ENCODE assay signal across 17 cellular contexts in genomic region chr3:127593187-127593586, GRCh38. TPM values are rescaled to one million over a fixed set of nuclear protein-coding genes. Genes with fewer than 3 reads are reported as not detected.
A peak's percentile ranks its signal among the peaks of the same experiment; 100 is the strongest.
DNase-seq lines count a peak whose midpoint lies in the region; ATAC-seq and TF ChIP-seq lines count a peak whose summit lies in the region.
"Had no signal": no experiment of that assay in that cellular context is flagged by ENCODE, and none has a peak within 500 bp of the region (broad histone marks: within the 10 kb centered on the region; RNA-seq: fewer than 3 reads in every experiment).

No MANE protein-coding gene starts in this region.

- no peak for ATAC-seq in CD8-positive, alpha-beta T cell
- no peak for ATAC-seq in HG03097 (IDR thresholded peaks at IDR 0.05; ENCODE audit: low FRiP score, unreplicated experiment)
- ATAC-seq: PC-3 had no signal

- no peak overlapping the region for H3K9ac ChIP-seq in SU-DHL-6 (ENCODE audit: low read length)

- no peak for TF ChIP-seq CTCF in CD14-positive monocyte (IDR thresholded peaks at IDR 0.05)
- no peak for TF ChIP-seq CTCF in CD8-positive, alpha-beta T cell (IDR thresholded peaks at IDR 0.05)
- no peak for TF ChIP-seq CTCF in SU-DHL-6 (IDR thresholded peaks at IDR 0.05; ENCODE audit: insufficient read depth, low read length, poor library complexity, severe bottlenecking)
- no peak for TF ChIP-seq CTCF in neural crest cell (conservative IDR thresholded peaks at IDR 0.05)
- TF ChIP-seq CTCF in brain microvascular endothelial cell (IDR thresholded peaks at IDR 0.05; ENCODE audit: low read depth, low read length, missing control alignments): no peak

- no peak overlapping the region for H3K4me2 ChIP-seq in SU-DHL-6 (ENCODE audit: low read depth, low read length, poor library complexity, severe bottlenecking)

- peaks cover 31% of the 10 kb centered on the region for H3K79me2 ChIP-seq in SU-DHL-6 (ENCODE audit: insufficient read depth, low read length)

- H3K27ac Mint-ChIP-seq in CD14-positive monocyte (peak overlapping the region; percentile 94 to 100 (median 98)), neural crest cell (ENCODE audit: unreplicated experiment) (no peak overlapping the region)
- H3K27ac Mint-ChIP-seq in CD8-positive, alpha-beta T cell: peak overlapping the region; percentile 49

- H3K36me3 Mint-ChIP-seq in CD14-positive monocyte (no peaks in the 10 kb centered on the region), neural crest cell (ENCODE audit: low read depth) (no peaks in the 10 kb centered on the region)
- H3K36me3 Mint-ChIP-seq in CD8-positive, alpha-beta T cell: peaks cover 4% of the 10 kb centered on the region

- H4K20me1 ChIP-seq in SU-DHL-6 (ENCODE audit: low read depth, low read length): no peaks in the 10 kb centered on the region

- peaks cover 25% of the 10 kb centered on the region for H3K4me1 ChIP-seq in CD8-positive, alpha-beta T cell (ENCODE audit: insufficient read depth, low read length)

- H3K4me3 Mint-ChIP-seq in CD14-positive monocyte (peak overlapping the region in 1 of 2 donors; percentile 67), neural crest cell (peak overlapping the region; percentile 66)
- no peak overlapping the region for H3K4me3 Mint-ChIP-seq in CD8-positive, alpha-beta T cell

- DNase-seq in CD14-positive monocyte (ENCODE audit: low spot score) (no peak), neural crest cell (ENCODE audit: low read depth, low spot score) (no peak), brain microvascular endothelial cell (no peak), hippocampal formation (lab: John Stamatoyannopoulos, UW) (no peak)
- no peak for DNase-seq in CD8-positive, alpha-beta T cell
- DNase-seq: DMS 273 treated with DMSO at 0.1 percent for 48 hours, GOT3, Kasumi-1, NCI-H1105 treated with DMSO at 0.1 percent for 48 hours, NCI-H187, NCI-H345, NCI-H69, PC-3, SJCRH30, SW 1271 had no signal

- no peaks in the 10 kb centered on the region for H3K9me2 ChIP-seq in SU-DHL-6 (replicated peaks; ENCODE audit: insufficient read depth, low read length)

- no peak overlapping the region for H3K27ac ChIP-seq in CD8-positive, alpha-beta T cell (ENCODE audit: low read depth, low read length)
- H3K27ac ChIP-seq in SU-DHL-6 (ENCODE audit: low read depth, low read length) (peak overlapping the region; percentile 52), brain microvascular endothelial cell (no peak overlapping the region)
- H3K27ac ChIP-seq: SJCRH30 had no signal

- no peaks in the 10 kb centered on the region for H3K36me3 ChIP-seq in CD8-positive, alpha-beta T cell (ENCODE audit: insufficient read depth, low read length)
- H3K36me3 ChIP-seq in SU-DHL-6 (ENCODE audit: low read length) (no peaks in the 10 kb centered on the region), brain microvascular endothelial cell (replicated peaks) (no peaks in the 10 kb centered on the region)
- H3K36me3 ChIP-seq: SJCRH30 had no signal

- POLR2A ChIA-PET in CD8-positive, alpha-beta T cell (lab: Charles Lee): no interaction called here

- H3F3A ChIP-seq in SU-DHL-6 (ENCODE audit: insufficient read depth): peaks cover 9% of the 10 kb centered on the region

- H3K9me3 Mint-ChIP-seq in CD14-positive monocyte (no peaks in the 10 kb centered on the region), neural crest cell (no peaks in the 10 kb centered on the region)
- H3K9me3 Mint-ChIP-seq in CD8-positive, alpha-beta T cell: no peaks in the 10 kb centered on the region

- intact Hi-C loops in CD14-positive monocyte (cut with micrococcal nuclease): loop anchor here in 1 of 2 donors (2.0 to 10.0 kb wide), 3 partner anchors 79 to 462 kb away; partner anchors contain the start of genes ABTB1 and SEC61A1
- intact Hi-C loops in CD8-positive, alpha-beta T cell (cut with DNase I, micrococcal nuclease): loop anchor here (5.0 to 10.0 kb wide), 7 partner anchors 459 to 1678 kb away; partner anchors contain the start of genes PLXNA1 (in 2 of the 2), SEC61A1 (in 2 of the 2), CHCHD6 (in 1 of the 2) and KLF15 (in 1 of the 2)

- no peak overlapping the region for H2AFZ ChIP-seq in SU-DHL-6 (ENCODE audit: low read depth, low read length, severe bottlenecking)

- H3K4me1 Mint-ChIP-seq in CD14-positive monocyte: peaks cover 32% of the 10 kb centered on the region
- peaks cover 30% of the 10 kb centered on the region for H3K4me1 Mint-ChIP-seq in CD8-positive, alpha-beta T cell (ENCODE audit: low read depth)
- H3K4me1 Mint-ChIP-seq in neural crest cell: peaks cover 32% of the 10 kb centered on the region

- H3K4me3 ChIP-seq in CD8-positive, alpha-beta T cell (ENCODE audit: low read depth, low read length): no peak overlapping the region
- H3K4me3 ChIP-seq in SU-DHL-6 (ENCODE audit: insufficient read depth, low read length, poor library complexity, severe bottlenecking) (no peak overlapping the region), brain microvascular endothelial cell (ENCODE audit: low read depth, low read length) (no peak overlapping the region)
- H3K4me3 ChIP-seq: SJCRH30 had no signal

- no peaks in the 10 kb centered on the region for H3K27me3 ChIP-seq in CD8-positive, alpha-beta T cell (ENCODE audit: insufficient read depth, low read length)
- H3K27me3 ChIP-seq in SU-DHL-6 (ENCODE audit: low read length) (no peaks in the 10 kb centered on the region), brain microvascular endothelial cell (replicated peaks) (no peaks in the 10 kb centered on the region)
- H3K27me3 ChIP-seq: SJCRH30 had no signal

- H3K9me3 ChIP-seq in CD8-positive, alpha-beta T cell (ENCODE audit: low read length): no peaks in the 10 kb centered on the region
- H3K9me3 ChIP-seq in SU-DHL-6 (ENCODE audit: insufficient read depth, low read length): no peaks in the 10 kb centered on the region
- H3K9me3 ChIP-seq: SJCRH30 had no signal

- peaks cover 0 to 11% (median 0%) of the 10 kb centered on the region in 3 donors for H3K27me3 Mint-ChIP-seq in CD14-positive monocyte (ENCODE audit: low read depth in 3 of 3)
- H3K27me3 Mint-ChIP-seq in CD8-positive, alpha-beta T cell (ENCODE audit: low read depth): no peaks in the 10 kb centered on the region
- H3K27me3 Mint-ChIP-seq in neural crest cell (ENCODE audit: low read depth): peaks cover 7% of the 10 kb centered on the region

- in situ Hi-C loops in brain microvascular endothelial cell (cut with HindIII; ENCODE audit: low pct_ligation_motif_present, low sequenced_read_pairs): no loop called here

- CTCF ChIA-PET in CD8-positive, alpha-beta T cell (lab: Charles Lee): no interaction called here

RNA-seq across cellular contexts. Expression of gene TPRA1, which starts 2.7 kb away (rescaled TPM):
- 10 to 100 TPM; 20.2 to 23.4 TPM for polyA plus RNA-seq in CD14-positive monocyte
- 1 to 10 TPM; 6.0 to 6.1 TPM for total RNA-seq in CD8-positive, alpha-beta T cell
- total RNA-seq in neural crest cell: 27.2 and 27.4 TPM in 2 replicates

RNA-seq across cellular contexts. Expression of gene MCM2, which starts 5.0 kb away (rescaled TPM):
- under 1 TPM; 0.66 to 0.90 TPM for polyA plus RNA-seq in CD14-positive monocyte
- 10 to 100 TPM; 13.7 to 14.0 TPM for total RNA-seq in CD8-positive, alpha-beta T cell
- total RNA-seq in neural crest cell: 223 and 228 TPM in 2 replicates

RNA-seq across cellular contexts. Expression of gene PODXL2, which starts 35.8 kb away (rescaled TPM):
- under 1 TPM; 0.33 to 0.43 TPM for polyA plus RNA-seq in CD14-positive monocyte
- total RNA-seq in CD8-positive, alpha-beta T cell: 1 to 10 TPM; 2.7 to 3.2 TPM
- total RNA-seq in neural crest cell: 70.8 and 74.0 TPM in 2 replicates

Comparison
In these comparisons a context has a peak if more than half of its experiments do, and no peak if none do; other contexts are left out.
1. RNA of gene MCM2, which starts 5.0 kb away (total RNA-seq): 223 to 228 TPM in neural crest cell; 13.7 to 14.0 TPM in CD8-positive, alpha-beta T cell; every median in the first group is over 10 times any median in the second.
2. RNA of gene PODXL2, which starts 35.8 kb away (total RNA-seq): 70.8 to 74.0 TPM in neural crest cell; 2.7 to 3.2 TPM in CD8-positive, alpha-beta T cell; every median in the first group is over 10 times any median in the second.